8 cellular contexts compared by ENCODE assay signal in the genomic region with DNA sequence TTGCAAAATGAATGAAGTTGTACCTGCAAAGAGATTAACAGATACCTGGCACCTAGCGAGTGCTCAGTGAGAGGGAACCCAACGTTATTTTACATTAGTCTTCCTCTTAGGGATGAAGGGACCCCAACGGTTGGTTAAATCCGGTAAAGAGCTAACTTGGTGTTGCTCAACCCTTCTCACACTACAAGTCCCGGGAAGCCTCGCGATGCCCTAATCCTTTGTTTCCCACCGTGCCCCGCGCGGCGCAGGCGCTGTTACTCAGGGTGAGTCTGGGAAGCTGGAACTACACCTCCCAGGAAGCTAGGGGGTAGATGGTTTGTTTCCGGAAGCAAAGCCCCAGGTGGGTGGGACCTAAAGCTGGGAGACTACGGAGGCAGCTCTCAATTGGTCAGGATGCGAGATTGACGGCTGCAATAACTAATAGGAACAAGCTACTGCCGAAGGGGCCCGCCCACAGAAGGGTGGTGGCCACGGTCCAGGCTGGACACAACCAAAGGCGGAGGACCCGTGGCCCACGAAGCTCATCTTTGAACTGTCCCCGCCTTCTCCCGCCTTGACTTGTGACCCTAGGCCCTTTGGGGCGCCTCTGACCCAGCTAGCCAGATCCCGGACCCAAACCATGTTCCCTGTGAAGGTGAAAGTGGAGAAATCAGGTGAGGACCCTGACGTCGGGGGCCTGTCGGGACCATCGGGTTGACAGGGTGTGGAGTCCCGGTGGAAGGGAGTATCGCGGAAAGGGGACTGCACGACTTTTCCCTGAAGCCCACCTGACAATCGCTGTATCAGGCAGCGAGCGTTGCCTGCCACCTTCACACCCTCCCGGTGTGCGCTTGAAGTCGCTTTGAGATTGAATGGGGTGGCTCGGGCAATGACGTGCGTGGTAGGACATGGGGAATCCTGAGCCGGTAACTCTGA. TPM values are rescaled to one million over a fixed set of nuclear protein-coding genes. Genes with fewer than 3 reads are reported as not detected.
DNase-seq lines count a peak whose midpoint lies in the region; TF ChIP-seq lines count a peak whose summit lies in the region.

A gene with protein sequence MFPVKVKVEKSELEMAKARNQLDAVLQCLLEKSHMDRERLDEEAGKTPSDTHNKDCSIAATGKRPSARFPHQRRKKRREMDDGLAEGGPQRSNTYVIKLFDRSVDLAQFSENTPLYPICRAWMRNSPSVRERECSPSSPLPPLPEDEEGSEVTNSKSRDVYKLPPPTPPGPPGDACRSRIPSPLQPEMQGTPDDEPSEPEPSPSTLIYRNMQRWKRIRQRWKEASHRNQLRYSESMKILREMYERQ (plus strand): TSS at position 471 of the 915 bp plus-strand sequence. CDS start 149 bp downstream, at position 620.

- no peaks in the 10 kb centered on the region for H3K27me3 Mint-ChIP-seq in nephron (ENCODE audit: low read depth)
- no peaks in the 10 kb centered on the region for H3K27me3 Mint-ChIP-seq in stimulated activated naive CD8-positive, alpha-beta T cell treated with anti-CD3 and anti-CD28 coated beads, Interleukin-15, Interleukin-2, amounts not matched to agents 100 ng/mL and 50 ng/mL, for 24 hours

- TF ChIP-seq CTCF in fibroblast of the aortic adventitia (IDR thresholded peaks at IDR 0.05; ENCODE audit: insufficient read depth, low read length) (peak; percentile 43), nephron (IDR thresholded peaks at IDR 0.05; ENCODE audit: unreplicated experiment in 3 of 3) (no peak)

- peaks cover 28% of the 10 kb centered on the region for H3K4me1 Mint-ChIP-seq in nephron
- peaks cover 58% of the 10 kb centered on the region for H3K4me1 Mint-ChIP-seq in stimulated activated naive CD8-positive, alpha-beta T cell treated with anti-CD3 and anti-CD28 coated beads, Interleukin-15, Interleukin-2, amounts not matched to agents 100 ng/mL and 50 ng/mL, for 24 hours (ENCODE audit: low read depth)

- peaks cover 1% of the 10 kb centered on the region; the same call in 1 of the 2 replicates for H3K36me3 ChIP-seq in H7 (replicated peaks; ENCODE audit: control insufficient read depth, insufficient read depth, low read length)

- H3K4me3 ChIP-seq in H7 (ENCODE audit: insufficient read depth, low read depth, low read length) (peak within 1 kb of the TSS; percentile 79), fibroblast of the aortic adventitia (ENCODE audit: low read depth, low read length) (peak within 1 kb of the TSS; percentile 99)

- peak within 1 kb of the TSS; percentile 60 to 92 (median 73) for H3K27ac Mint-ChIP-seq in nephron
- H3K27ac Mint-ChIP-seq in stimulated activated naive CD8-positive, alpha-beta T cell treated with anti-CD3 and anti-CD28 coated beads, Interleukin-15, Interleukin-2, amounts not matched to agents 100 ng/mL and 50 ng/mL, for 24 hours: peak within 1 kb of the TSS; percentile 93

- H3K4me3 Mint-ChIP-seq in nephron: peak within 1 kb of the TSS; percentile 92 to 96 (median 95)
- H3K4me3 Mint-ChIP-seq in stimulated activated naive CD8-positive, alpha-beta T cell treated with anti-CD3 and anti-CD28 coated beads, Interleukin-15, Interleukin-2, amounts not matched to agents 100 ng/mL and 50 ng/mL, for 24 hours: peak within 1 kb of the TSS; percentile 98

- peaks cover 3% of the 10 kb centered on the region for H3K36me3 Mint-ChIP-seq in nephron (ENCODE audit: low read depth)
- H3K36me3 Mint-ChIP-seq in stimulated activated naive CD8-positive, alpha-beta T cell treated with anti-CD3 and anti-CD28 coated beads, Interleukin-15, Interleukin-2, amounts not matched to agents 100 ng/mL and 50 ng/mL, for 24 hours (ENCODE audit: low read depth): peaks cover 8% of the 10 kb centered on the region

- H3K27me3 ChIP-seq in H7 (ENCODE audit: control insufficient read depth, insufficient read depth, low read length): no peaks in the 10 kb centered on the region

- no peaks in the 10 kb centered on the region for H3K9me3 Mint-ChIP-seq in nephron
- H3K9me3 Mint-ChIP-seq in stimulated activated naive CD8-positive, alpha-beta T cell treated with anti-CD3 and anti-CD28 coated beads, Interleukin-15, Interleukin-2, amounts not matched to agents 100 ng/mL and 50 ng/mL, for 24 hours: no peaks in the 10 kb centered on the region

- DNase-seq in ELF-1 (ENCODE audit: low read depth, low spot score) (peak; percentile 100), H7 (peak; percentile 96), M059J (ENCODE audit: low read depth) (peak; percentile 99), SHP77 (lab: John Stamatoyannopoulos, UW) (peak; percentile 99), fibroblast of the aortic adventitia (ENCODE audit: low read depth) (peak; percentile 100)
- DNase-seq in activated effector memory CD4-positive, alpha-beta T cell treated with anti-CD3 and anti-CD28 coated beads, Interleukin-2, amount 50 U/mL, for 16 hours: peak; percentile 100

RNA-seq across cellular contexts. Expression of the gene that starts here (rescaled TPM):
- 5.0 and 17.2 TPM in 2 replicates for total RNA-seq in H7 (2014; rRNA removed; shearing (Covaris generic))
- total RNA-seq in M059J (2014; rRNA removed; shearing (Covaris generic)): 4.3 and 12.2 TPM in 2 replicates
- total RNA-seq in fibroblast of the aortic adventitia (ENCODE audit: low replicate concordance): 5.4 and 15.3 TPM in 2 replicates

Comparison
In these comparisons a context has a peak if more than half of its experiments do, and no peak if none do; other contexts are left out.
1. Peak in every context shown above with its lines: DNase-seq and H3K4me3 ChIP-seq.